In genomic region chr17:71632328-71632727, GRCh38 we compare ENCODE assay signal across 9 cellular contexts.
DNase-seq lines count a peak whose midpoint lies in the region; ATAC-seq, FAIRE-seq and TF ChIP-seq lines count a peak whose summit lies in the region.
"Had no signal": no experiment of that assay in that cellular context is flagged by ENCODE, and none has a peak within 500 bp of the region (broad histone marks: within the 10 kb centered on the region; RNA-seq: fewer than 3 reads in every experiment).

No MANE protein-coding gene starts in this region.

- POLR2A ChIA-PET in OCI-LY7 (lab: Charles Lee) = no interaction called here

- dilution Hi-C loops in keratinocyte (cut with MboI; ENCODE audit: extremely low pct_ligation_motif_present, low sequenced_read_pairs) = no loop called here

- H3K9ac ChIP-seq in keratinocyte (ENCODE audit: control insufficient read depth, extremely low read depth, insufficient read depth, low read length) = no peak overlapping the region

- no peaks in the 10 kb centered on the region for H3K27me3 ChIP-seq in keratinocyte (ENCODE audit: control insufficient read depth, extremely low read depth, insufficient read depth, low read length)
- H3K27me3 ChIP-seq: BE2C had no signal

- intact Hi-C loops in OCI-LY7 (cut with micrococcal nuclease; ENCODE audit: unreplicated experiment) = no loop called here

- H3K9me2 ChIP-seq in OCI-LY7 (ENCODE audit: insufficient read depth, low read length) = no peaks in the 10 kb centered on the region

- H3K27ac ChIP-seq in keratinocyte (ENCODE audit: control insufficient read depth, insufficient read depth, low read length) (peak overlapping the region; percentile 65), OCI-LY7 (ENCODE audit: low read depth, low read length, poor library complexity, severe bottlenecking) (no peak overlapping the region)

- BruUV-seq in OCI-LY7 (replicated peaks; lab: Mats Ljungman, UMichigan) = no TSS peak

- H2AFZ ChIP-seq in keratinocyte (ENCODE audit: control insufficient read depth, low read length) (no peak overlapping the region), OCI-LY7 (ENCODE audit: low read length) (no peak overlapping the region)

- no peak overlapping the region for H3K4me3 ChIP-seq in keratinocyte (ENCODE audit: control insufficient read depth in 2 of 3, extremely low read depth in 1 of 3, insufficient read depth in 2 of 3, low read depth in 1 of 3, low read length in 3 of 3)
- no peak overlapping the region for H3K4me3 ChIP-seq in OCI-LY7 (ENCODE audit: low read depth, low read length, poor library complexity, severe bottlenecking)

- peak overlapping the region; percentile 72 for H3K4me2 ChIP-seq in keratinocyte (ENCODE audit: control insufficient read depth, extremely low read depth, insufficient read depth, low read depth, low read length)
- no peak overlapping the region for H3K4me2 ChIP-seq in OCI-LY7 (ENCODE audit: low read length)

- H3K9me3 ChIP-seq in keratinocyte (ENCODE audit: control insufficient read depth, low read depth, low read length) = peaks cover 5% of the 10 kb centered on the region
- no peaks in the 10 kb centered on the region for H3K9me3 ChIP-seq in OCI-LY7 (ENCODE audit: low read length)
- H3K9me3 ChIP-seq: BE2C had no signal

- no peak for TF ChIP-seq CTCF in keratinocyte (optimal IDR thresholded peaks at IDR 0.05 in 1 of 3, IDR thresholded peaks at IDR 0.05 in 1 of 3, conservative IDR thresholded peaks at IDR 0.05 in 1 of 3; ENCODE audit: extremely low read depth in 1 of 3, insufficient read depth in 2 of 3, low read length in 3 of 3)
- no peak for TF ChIP-seq CTCF in OCI-LY7 (conservative IDR thresholded peaks at IDR 0.05; ENCODE audit: low read length)

- DNase-seq in AG20443 (ENCODE audit: low spot score) (peak; percentile 13), NCI-H1092 treated with DMSO at 0.1 percent for 48 hours (lab: John Stamatoyannopoulos, UW) (peak; percentile 78), RPMI7951 (ENCODE audit: low read depth) (peak; percentile 70), keratinocyte (ENCODE audit: low read depth, low spot score) (peak; percentile 26), NCI-H446 treated with DMSO at 0.1 percent for 48 hours (lab: John Stamatoyannopoulos, UW) (no peak), OCI-LY7 (ENCODE audit: low spot score) (no peak), DMS114 treated with DMSO at 0.1 percent for 48 hours (lab: John Stamatoyannopoulos, UW; ENCODE audit: unreplicated experiment) (no peak)
- DNase-seq: BE2C had no signal

- FAIRE-seq in keratinocyte (lab: Jason Lieb, UNC) = peak; percentile 9

- H3K36me3 ChIP-seq in keratinocyte (ENCODE audit: control insufficient read depth in 2 of 2, extremely low read depth in 1 of 2, insufficient read depth in 2 of 2, low read length in 2 of 2) (no peaks in the 10 kb centered on the region), OCI-LY7 (ENCODE audit: insufficient read depth, low read length) (no peaks in the 10 kb centered on the region)
- H3K36me3 ChIP-seq: BE2C had no signal

- no peaks in the 10 kb centered on the region for H3K79me2 ChIP-seq in keratinocyte (ENCODE audit: control insufficient read depth, insufficient read depth, low read length)
- H3K79me2 ChIP-seq in OCI-LY7 (ENCODE audit: insufficient read depth, low read depth, low read length) = no peaks in the 10 kb centered on the region

- H3K4me1 ChIP-seq in keratinocyte (ENCODE audit: control insufficient read depth, extremely low read depth, insufficient read depth, low read length) (peaks cover 43% of the 10 kb centered on the region), OCI-LY7 (ENCODE audit: insufficient read depth, low read length, poor library complexity, severe bottlenecking) (no peaks in the 10 kb centered on the region)
- H3K4me1 ChIP-seq: BE2C had no signal

- ATAC-seq in GM18861 (IDR thresholded peaks at IDR 0.05; ENCODE audit: unreplicated experiment) = no peak

- CTCF ChIA-PET in OCI-LY7 (lab: Charles Lee; ENCODE audit: unreplicated experiment) = no interaction called here

- H3K9me1 ChIP-seq in keratinocyte (ENCODE audit: control insufficient read depth, extremely low read depth, insufficient read depth, low read length) = no peaks in the 10 kb centered on the region

- H4K20me1 ChIP-seq in keratinocyte (ENCODE audit: control insufficient read depth, extremely low read depth, insufficient read depth, low read length) (no peaks in the 10 kb centered on the region), OCI-LY7 (ENCODE audit: insufficient read depth, low read length) (no peaks in the 10 kb centered on the region)

Comparison
In these comparisons a context has a peak if more than half of its experiments do, and no peak if none do; other contexts are left out.
1. DNase-seq: peak in AG20443 (single experiment), NCI-H1092 treated with DMSO at 0.1 percent for 48 hours (single experiment), RPMI7951 (single experiment) and keratinocyte (single experiment); none in NCI-H446 treated with DMSO at 0.1 percent for 48 hours (single experiment), OCI-LY7 (single experiment) and DMS114 treated with DMSO at 0.1 percent for 48 hours (single experiment).